6 cellular contexts compared by ENCODE assay signal in genomic region chr10:97192952-97193435, GRCh38.
"Had no signal": no experiment of that assay in that cellular context is flagged by ENCODE, and none has a peak within 500 bp of the region (broad histone marks: within the 10 kb centered on the region; RNA-seq: fewer than 3 reads in every experiment).

No MANE protein-coding gene starts in this region.

- DNase-seq: H9, HCEC 1CT, HFFc6, IMR-90 had no signal

- H3K9me3 Mint-ChIP-seq: GM23338, H9, HFFc6 had no signal

- ATAC-seq: GM23338, K562 had no signal

- H3K27ac Mint-ChIP-seq: GM23338, H9, HFFc6 had no signal

- H3K4me3 Mint-ChIP-seq: GM23338, H9, HFFc6 had no signal

- H3K4me3 ChIP-seq: GM23338, K562 had no signal
